1 cellular context compared by ENCODE assay signal in the genomic region with DNA sequence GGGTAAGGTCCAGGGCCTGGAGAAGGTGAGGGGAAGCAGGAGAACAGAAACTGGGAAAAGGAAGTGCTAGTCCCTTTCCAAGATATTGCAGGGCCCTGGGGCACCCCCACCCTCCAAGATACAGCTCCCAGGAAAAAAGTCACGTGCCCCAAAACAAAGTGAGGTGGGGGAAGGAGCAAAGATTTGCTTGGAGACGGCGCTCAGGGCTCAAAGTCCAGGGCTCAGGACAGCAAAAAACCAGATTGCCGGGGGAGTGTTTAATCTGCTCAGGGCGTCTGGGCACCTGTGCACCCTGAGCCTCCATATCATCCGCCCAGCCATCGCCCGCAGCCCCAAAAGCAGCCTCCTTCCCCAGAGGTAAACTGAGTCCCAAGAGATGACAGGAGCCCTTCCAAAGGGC.
TF ChIP-seq lines count a peak whose summit lies in the region.

No MANE protein-coding gene starts in this region.

TF ChIP-seq in HepG2, 621 proteins besides CTCF, POLR2A, EP300 and RAD21:
- no peak for TF ChIP-seq ZFP36L1 (CRISPR knock-in tag; IDR thresholded peaks at IDR 0.05)
- no peak for TF ChIP-seq ZNF790 (CRISPR knock-in tag; IDR thresholded peaks at IDR 0.05; ENCODE audit: borderline replicate concordance)
- TF ChIP-seq ATAD3A (CRISPR knock-in tag; IDR thresholded peaks at IDR 0.05): no peak
- TF ChIP-seq ZNF124 (CRISPR knock-in tag; IDR thresholded peaks at IDR 0.05): no peak
- no peak for TF ChIP-seq RBFOX2 (IDR thresholded peaks at IDR 0.05; ENCODE audit: low read depth, low read length)
- TF ChIP-seq SAP130 (CRISPR knock-in tag; IDR thresholded peaks at IDR 0.05; ENCODE audit: low read depth): no peak
- TF ChIP-seq ZBTB3 (CRISPR knock-in tag; IDR thresholded peaks at IDR 0.05; ENCODE audit: borderline replicate concordance, low read depth): no peak
- TF ChIP-seq TCF7L2 (IDR thresholded peaks at IDR 0.05; ENCODE audit: low read depth, low read length): no peak
- no peak for TF ChIP-seq SMAD9 (CRISPR knock-in tag; IDR thresholded peaks at IDR 0.05)
- TF ChIP-seq, protein P1, sequence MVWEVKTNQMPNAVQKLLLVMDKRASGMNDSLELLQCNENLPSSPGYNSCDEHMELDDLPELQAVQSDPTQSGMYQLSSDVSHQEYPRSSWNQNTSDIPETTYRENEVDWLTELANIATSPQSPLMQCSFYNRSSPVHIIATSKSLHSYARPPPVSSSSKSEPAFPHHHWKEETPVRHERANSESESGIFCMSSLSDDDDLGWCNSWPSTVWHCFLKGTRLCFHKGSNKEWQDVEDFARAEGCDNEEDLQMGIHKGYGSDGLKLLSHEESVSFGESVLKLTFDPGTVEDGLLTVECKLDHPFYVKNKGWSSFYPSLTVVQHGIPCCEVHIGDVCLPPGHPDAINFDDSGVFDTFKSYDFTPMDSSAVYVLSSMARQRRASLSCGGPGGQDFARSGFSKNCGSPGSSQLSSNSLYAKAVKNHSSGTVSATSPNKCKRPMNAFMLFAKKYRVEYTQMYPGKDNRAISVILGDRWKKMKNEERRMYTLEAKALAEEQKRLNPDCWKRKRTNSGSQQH (CRISPR knock-in tag; IDR thresholded peaks at IDR 0.05; ENCODE audit: low read depth): no peak
- no peak for TF ChIP-seq ELF3 (CRISPR knock-in tag; IDR thresholded peaks at IDR 0.05)
- TF ChIP-seq, protein P2, sequence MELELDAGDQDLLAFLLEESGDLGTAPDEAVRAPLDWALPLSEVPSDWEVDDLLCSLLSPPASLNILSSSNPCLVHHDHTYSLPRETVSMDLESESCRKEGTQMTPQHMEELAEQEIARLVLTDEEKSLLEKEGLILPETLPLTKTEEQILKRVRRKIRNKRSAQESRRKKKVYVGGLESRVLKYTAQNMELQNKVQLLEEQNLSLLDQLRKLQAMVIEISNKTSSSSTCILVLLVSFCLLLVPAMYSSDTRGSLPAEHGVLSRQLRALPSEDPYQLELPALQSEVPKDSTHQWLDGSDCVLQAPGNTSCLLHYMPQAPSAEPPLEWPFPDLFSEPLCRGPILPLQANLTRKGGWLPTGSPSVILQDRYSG (CRISPR knock-in tag; IDR thresholded peaks at IDR 0.05): no peak
- TF ChIP-seq, protein P3, sequence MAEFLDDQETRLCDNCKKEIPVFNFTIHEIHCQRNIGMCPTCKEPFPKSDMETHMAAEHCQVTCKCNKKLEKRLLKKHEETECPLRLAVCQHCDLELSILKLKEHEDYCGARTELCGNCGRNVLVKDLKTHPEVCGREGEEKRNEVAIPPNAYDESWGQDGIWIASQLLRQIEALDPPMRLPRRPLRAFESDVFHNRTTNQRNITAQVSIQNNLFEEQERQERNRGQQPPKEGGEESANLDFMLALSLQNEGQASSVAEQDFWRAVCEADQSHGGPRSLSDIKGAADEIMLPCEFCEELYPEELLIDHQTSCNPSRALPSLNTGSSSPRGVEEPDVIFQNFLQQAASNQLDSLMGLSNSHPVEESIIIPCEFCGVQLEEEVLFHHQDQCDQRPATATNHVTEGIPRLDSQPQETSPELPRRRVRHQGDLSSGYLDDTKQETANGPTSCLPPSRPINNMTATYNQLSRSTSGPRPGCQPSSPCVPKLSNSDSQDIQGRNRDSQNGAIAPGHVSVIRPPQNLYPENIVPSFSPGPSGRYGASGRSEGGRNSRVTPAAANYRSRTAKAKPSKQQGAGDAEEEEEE (CRISPR knock-in tag; IDR thresholded peaks at IDR 0.05; ENCODE audit: borderline replicate concordance): no peak
- no peak for TF ChIP-seq RXRB (CRISPR knock-in tag; IDR thresholded peaks at IDR 0.05; ENCODE audit: borderline replicate concordance)
